ENCODE assay signal across 20 cellular contexts in genomic region chr4:128528177-128528576, GRCh38.
DNase-seq lines count a peak whose midpoint lies in the region; ATAC-seq, FAIRE-seq and TF ChIP-seq lines count a peak whose summit lies in the region.
"Had no signal": no experiment of that assay in that cellular context is flagged by ENCODE, and none has a peak within 500 bp of the region (broad histone marks: within the 10 kb centered on the region; RNA-seq: fewer than 3 reads in every experiment).

No MANE protein-coding gene starts in this region.

- WGBS in mesodermal cell (ENCODE audit: insufficient coverage in 2 of 2), 2 experiments: 86% methylated on average over 1 of the region's 2 CpGs; no CpG with 5 or more reads in 1 of the 2 experiments
- 46% methylated on average over 2 of the region's 2 CpGs for WGBS in suprapubic skin

- H3K9ac ChIP-seq in HUES6 (ENCODE audit: low read length): no peak overlapping the region
- H3K9ac ChIP-seq in astrocyte (ENCODE audit: low read length): peak overlapping the region; percentile 62
- H3K9ac ChIP-seq: BLaER1 treated with 17β-estradiol and CSF1 and Interleukin-3, amounts not matched to agents 10 nM and 100 nM had no signal

- H3K79me2 ChIP-seq in astrocyte (ENCODE audit: insufficient read depth, low read length): no peaks in the 10 kb centered on the region

- H3K27me3 ChIP-seq in HUES6 (ENCODE audit: control insufficient read depth, insufficient read depth, low read length) (no peaks in the 10 kb centered on the region), astrocyte (ENCODE audit: insufficient read depth, low read length) (no peaks in the 10 kb centered on the region), suprapubic skin (no peaks in the 10 kb centered on the region)
- H3K27me3 ChIP-seq: BLaER1 treated with 17β-estradiol and CSF1 and Interleukin-3, amounts not matched to agents 10 nM and 100 nM; right lobe of liver had no signal

- H3K4me3 Mint-ChIP-seq in astrocyte (ENCODE audit: unreplicated experiment): peak overlapping the region; percentile 54
- H3K4me3 Mint-ChIP-seq: activated naive CD4-positive, alpha-beta T cell treated with anti-CD3 and anti-CD28 coated beads for 36 hours; natural killer cell treated with Interleukin-12 subunit alpha and Interleukin-12 subunit beta and Interleukin-15 and Interleukin-18, amount 100 ng/mL, for 72 hours had no signal

- H3K4me1 ChIP-seq in HUES6 (ENCODE audit: control insufficient read depth, insufficient read depth, low read length): peaks cover 27% of the 10 kb centered on the region
- peaks cover 36% of the 10 kb centered on the region for H3K4me1 ChIP-seq in astrocyte (ENCODE audit: insufficient read depth, low read length)
- H3K4me1 ChIP-seq in mesodermal cell (ENCODE audit: control insufficient read depth, insufficient read depth, low read length, poor library complexity, severe bottlenecking): peaks cover 30% of the 10 kb centered on the region
- H3K4me1 ChIP-seq in suprapubic skin: peaks cover 40% of the 10 kb centered on the region

- peak overlapping the region; percentile 98 for H3K27ac Mint-ChIP-seq in astrocyte (ENCODE audit: unreplicated experiment)
- H3K27ac Mint-ChIP-seq: activated naive CD4-positive, alpha-beta T cell treated with anti-CD3 and anti-CD28 coated beads for 36 hours; natural killer cell treated with Interleukin-12 subunit alpha and Interleukin-12 subunit beta and Interleukin-15 and Interleukin-18, amount 100 ng/mL, for 72 hours had no signal

- H3K27ac ChIP-seq in HUES6 (ENCODE audit: low read depth, low read length): peak overlapping the region; percentile 70
- H3K27ac ChIP-seq in astrocyte (ENCODE audit: low read depth, low read length): peak overlapping the region; percentile 94
- peak overlapping the region; percentile 94 for H3K27ac ChIP-seq in mesodermal cell (ENCODE audit: low read depth, low read length, severe bottlenecking)
- peak overlapping the region; percentile 39 for H3K27ac ChIP-seq in suprapubic skin
- H3K27ac ChIP-seq: BLaER1 treated with 17β-estradiol and CSF1 and Interleukin-3, amounts not matched to agents 10 nM and 100 nM; HL-60; right lobe of liver had no signal

- H3K9me3 ChIP-seq in HUES6 (ENCODE audit: control insufficient read depth, insufficient read depth, low read depth, low read length) (no peaks in the 10 kb centered on the region), astrocyte (ENCODE audit: insufficient read depth, low read depth, low read length) (no peaks in the 10 kb centered on the region), mesodermal cell (ENCODE audit: control insufficient read depth, low read length) (no peaks in the 10 kb centered on the region), suprapubic skin (no peaks in the 10 kb centered on the region)
- H3K9me3 ChIP-seq: BLaER1 treated with 17β-estradiol and CSF1 and Interleukin-3, amounts not matched to agents 10 nM and 100 nM; right lobe of liver had no signal

- H3K9me3 Mint-ChIP-seq in astrocyte (ENCODE audit: unreplicated experiment): peaks cover 5% of the 10 kb centered on the region
- H3K9me3 Mint-ChIP-seq: activated naive CD4-positive, alpha-beta T cell treated with anti-CD3 and anti-CD28 coated beads for 36 hours; natural killer cell treated with Interleukin-12 subunit alpha and Interleukin-12 subunit beta and Interleukin-15 and Interleukin-18, amount 100 ng/mL, for 72 hours had no signal

- no peak for FAIRE-seq in astrocyte (lab: Jason Lieb, UNC)
- FAIRE-seq: keratinocyte had no signal

- H3K4me3 ChIP-seq in HUES6 (ENCODE audit: low read depth, low read length) (no peak overlapping the region), astrocyte (ENCODE audit: insufficient read depth, low read depth, low read length) (no peak overlapping the region), mesodermal cell (ENCODE audit: extremely low read depth, insufficient read depth, low read length, poor library complexity, severe bottlenecking) (no peak overlapping the region), suprapubic skin (no peak overlapping the region)
- H3K4me3 ChIP-seq: BLaER1 treated with 17β-estradiol and CSF1 and Interleukin-3, amounts not matched to agents 10 nM and 100 nM; right lobe of liver had no signal

- peaks cover 6% of the 10 kb centered on the region for H3K36me3 Mint-ChIP-seq in astrocyte (ENCODE audit: low read depth, unreplicated experiment)
- H3K36me3 Mint-ChIP-seq: natural killer cell treated with Interleukin-12 subunit alpha and Interleukin-12 subunit beta and Interleukin-15 and Interleukin-18, amount 100 ng/mL, for 72 hours had no signal

- H2AFZ ChIP-seq in astrocyte (ENCODE audit: low read depth, low read length): no peak overlapping the region

- peaks cover 59% of the 10 kb centered on the region for H3K4me1 Mint-ChIP-seq in astrocyte (ENCODE audit: low read depth, unreplicated experiment)

- H3K36me3 ChIP-seq in HUES6 (ENCODE audit: control insufficient read depth, insufficient read depth, low read length) (no peaks in the 10 kb centered on the region), astrocyte (ENCODE audit: insufficient read depth, low read length) (no peaks in the 10 kb centered on the region), mesodermal cell (ENCODE audit: control insufficient read depth, insufficient read depth, low read length) (no peaks in the 10 kb centered on the region), suprapubic skin (no peaks in the 10 kb centered on the region)
- H3K36me3 ChIP-seq: BLaER1 treated with 17β-estradiol and CSF1 and Interleukin-3, amounts not matched to agents 10 nM and 100 nM; right lobe of liver had no signal

- ATAC-seq in GM19397 (IDR thresholded peaks at IDR 0.05; ENCODE audit: unreplicated experiment): no peak
- no peak for ATAC-seq in HG02678 (IDR thresholded peaks at IDR 0.05; ENCODE audit: unreplicated experiment)
- ATAC-seq: activated CD4-positive, CD25-positive, alpha-beta regulatory T cell treated with anti-CD3 and anti-CD28 coated beads, Interleukin-2, amount 50 U/mL, for 24 hours had no signal

- no peak for TF ChIP-seq EP300 in suprapubic skin (IDR thresholded peaks at IDR 0.05)

- no peak for TF ChIP-seq POLR2A in suprapubic skin (IDR thresholded peaks at IDR 0.05)

- no peak for TF ChIP-seq CTCF in astrocyte (IDR thresholded peaks at IDR 0.05; ENCODE audit: insufficient read depth, low read depth, low read length)
- TF ChIP-seq CTCF in suprapubic skin (IDR thresholded peaks at IDR 0.05): no peak

- peak overlapping the region; percentile 60 for H3K4me2 ChIP-seq in astrocyte (ENCODE audit: low read length)

- DNase-seq in astrocyte (ENCODE audit: low read depth) (no peak), suprapubic skin (ENCODE audit: low spot score in 2 of 2) (no peak), SIG-M5 (lab: John Stamatoyannopoulos, UW) (no peak)
- DNase-seq: activated CD8-positive, alpha-beta memory T cell treated with anti-CD3 and anti-CD28 coated beads, Interleukin-2, amount 50 U/mL, for 4 hours; activated naive CD4-positive, alpha-beta T cell treated with anti-CD3 and anti-CD28 coated beads for 36 hours; DMS53; HCEC 1CT; NCI-H146; NCI-H510A; right lobe of liver; stimulated activated naive CD4-positive, alpha-beta T cell treated with Interleukin-2 at 50 U/mL for 16 hours had no signal

- H3K27me3 Mint-ChIP-seq in astrocyte (ENCODE audit: low read depth, unreplicated experiment): no peaks in the 10 kb centered on the region

- no peaks in the 10 kb centered on the region for H4K20me1 ChIP-seq in astrocyte (ENCODE audit: insufficient read depth, low read length)
- H4K20me1 ChIP-seq: BLaER1 treated with 17β-estradiol and CSF1 and Interleukin-3, amounts not matched to agents 10 nM and 100 nM had no signal

Comparison
In these comparisons a context has a peak if more than half of its experiments do, and no peak if none do; other contexts are left out.
1. H3K27ac ChIP-seq: peak in every context shown above with its lines; median percentile 94 in astrocyte; 94 in mesodermal cell; 70 in HUES6; 39 in suprapubic skin.